23 cellular contexts compared by ENCODE assay signal in the genomic region with DNA sequence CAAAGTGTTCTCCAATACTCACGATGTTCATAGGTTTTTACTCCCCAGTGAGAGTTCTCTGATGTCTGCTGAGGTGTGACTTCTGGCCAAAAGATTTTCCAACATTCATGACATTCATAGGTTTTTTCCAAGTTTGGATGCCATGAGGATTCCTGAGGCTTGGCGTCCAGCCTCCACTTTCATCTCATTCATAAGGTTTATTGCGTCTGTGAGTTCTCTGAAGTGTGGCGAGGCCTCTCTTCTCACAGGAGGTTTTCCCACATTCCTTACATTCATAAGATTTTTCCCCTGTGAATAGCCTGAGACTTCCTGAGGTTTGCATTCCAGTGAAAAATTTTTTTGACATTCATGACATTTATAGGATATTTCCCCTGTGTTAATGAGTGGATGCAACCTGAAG.
DNase-seq lines count a peak whose midpoint lies in the region; ATAC-seq, FAIRE-seq and TF ChIP-seq lines count a peak whose summit lies in the region.
"Had no signal": no experiment of that assay in that cellular context is flagged by ENCODE, and none has a peak within 500 bp of the region (broad histone marks: within the 10 kb centered on the region; RNA-seq: fewer than 3 reads in every experiment).

No MANE protein-coding gene starts in this region.

- no CpG with 5 or more reads among the region's 4 CpGs for WGBS in trophoblast cell (ENCODE audit: extremely low coverage, insufficient coverage, insufficient read length)

- H3K27me3 Mint-ChIP-seq in astrocyte (ENCODE audit: low read depth, unreplicated experiment): no peaks in the 10 kb centered on the region
- no peaks in the 10 kb centered on the region for H3K27me3 Mint-ChIP-seq in effector memory CD8-positive, alpha-beta T cell
- H3K27me3 Mint-ChIP-seq: activated T-cell treated with anti-CD3 and anti-CD28 coated beads, Interleukin-2, amount 50 U/mL, for 24 hours; memory B cell; natural killer cell treated with Interleukin-12 subunit alpha and Interleukin-12 subunit beta and Interleukin-15 and Interleukin-18, amount 100 ng/mL, for 72 hours had no signal

- no peaks in the 10 kb centered on the region for H3K79me1 ChIP-seq in trophoblast cell (ENCODE audit: low read length)

- H2AFZ ChIP-seq in astrocyte (ENCODE audit: low read depth, low read length): no peak overlapping the region
- H2AFZ ChIP-seq in trophoblast cell (ENCODE audit: insufficient read depth, low read length, poor library complexity): no peak overlapping the region

- no peaks in the 10 kb centered on the region for H3K36me3 ChIP-seq in astrocyte (ENCODE audit: insufficient read depth, low read length)
- no peaks in the 10 kb centered on the region for H3K36me3 ChIP-seq in trophoblast cell (ENCODE audit: control insufficient read depth in 1 of 2, insufficient read depth in 2 of 2, low read length in 2 of 2)
- H3K36me3 ChIP-seq: gastroesophageal sphincter, Peyer's patch, sigmoid colon had no signal

- H4K12ac ChIP-seq in trophoblast cell (ENCODE audit: low read depth, low read length): no peak overlapping the region

- ATAC-seq in effector memory CD8-positive, alpha-beta T cell (replicated peaks): no peak
- no peak for ATAC-seq in HG02973 (IDR thresholded peaks at IDR 0.05; ENCODE audit: unreplicated experiment)
- ATAC-seq: activated CD4-positive, CD25-positive, alpha-beta regulatory T cell treated with anti-CD3 and anti-CD28 coated beads, Interleukin-2, amount 50 U/mL, for 24 hours; esophagus mucosa; gastroesophageal sphincter; natural killer cell treated with Interleukin-12 subunit alpha and Interleukin-12 subunit beta and Interleukin-15 and Interleukin-18, amount 100 ng/mL, for 72 hours; stimulated activated effector memory CD8-positive, alpha-beta T cell treated with anti-CD3 and anti-CD28 coated beads, Interleukin-12 subunit alpha, Interleukin-12 subunit beta, amount 100 ng/mL, for 72 hours had no signal

- TF ChIP-seq CTCF in astrocyte (IDR thresholded peaks at IDR 0.05; ENCODE audit: insufficient read depth, low read depth, low read length): no peak

- no peak overlapping the region for H3K4ac ChIP-seq in trophoblast cell (ENCODE audit: low read depth, low read length)

- peaks cover 1% of the 10 kb centered on the region for H3K36me3 Mint-ChIP-seq in astrocyte (ENCODE audit: low read depth, unreplicated experiment)
- no peaks in the 10 kb centered on the region for H3K36me3 Mint-ChIP-seq in effector memory CD8-positive, alpha-beta T cell (ENCODE audit: insufficient read depth)
- H3K36me3 Mint-ChIP-seq: memory B cell; stimulated activated effector memory CD8-positive, alpha-beta T cell treated with anti-CD3 and anti-CD28 coated beads, Interleukin-12 subunit alpha, Interleukin-12 subunit beta, amount 100 ng/mL, for 72 hours had no signal

- no peak overlapping the region for H3K4me3 Mint-ChIP-seq in astrocyte (ENCODE audit: unreplicated experiment)
- H3K4me3 Mint-ChIP-seq in effector memory CD8-positive, alpha-beta T cell: no peak overlapping the region
- H3K4me3 Mint-ChIP-seq: activated T-cell treated with anti-CD3 and anti-CD28 coated beads, Interleukin-2, amount 50 U/mL, for 24 hours; memory B cell; natural killer cell treated with Interleukin-12 subunit alpha and Interleukin-12 subunit beta and Interleukin-15 and Interleukin-18, amount 100 ng/mL, for 72 hours; stimulated activated effector memory CD8-positive, alpha-beta T cell treated with anti-CD3 and anti-CD28 coated beads, Interleukin-12 subunit alpha, Interleukin-12 subunit beta, amount 100 ng/mL, for 72 hours had no signal

- H2BK5ac ChIP-seq in trophoblast cell (ENCODE audit: low read depth, low read length, poor library complexity): no peak overlapping the region

- H4K20me1 ChIP-seq in astrocyte (ENCODE audit: insufficient read depth, low read length): no peaks in the 10 kb centered on the region

- H3K9ac ChIP-seq in astrocyte (ENCODE audit: low read length) (no peak overlapping the region), trophoblast cell (ENCODE audit: low read length) (no peak overlapping the region)

- no peak overlapping the region for H3K18ac ChIP-seq in trophoblast cell (ENCODE audit: low read length)

- H3K4me2 ChIP-seq in astrocyte (ENCODE audit: low read length): no peak overlapping the region
- no peak overlapping the region for H3K4me2 ChIP-seq in trophoblast cell (ENCODE audit: low read length)

- H3K79me2 ChIP-seq in astrocyte (ENCODE audit: insufficient read depth, low read length) (no peaks in the 10 kb centered on the region), trophoblast cell (ENCODE audit: control insufficient read depth, insufficient read depth, low read length, poor library complexity) (no peaks in the 10 kb centered on the region)

- H2BK12ac ChIP-seq in trophoblast cell (ENCODE audit: low read length): no peak overlapping the region

- peak overlapping the region; percentile 74 for H3K27ac Mint-ChIP-seq in astrocyte (ENCODE audit: unreplicated experiment)
- no peak overlapping the region for H3K27ac Mint-ChIP-seq in effector memory CD8-positive, alpha-beta T cell
- H3K27ac Mint-ChIP-seq: activated T-cell treated with anti-CD3 and anti-CD28 coated beads, Interleukin-2, amount 50 U/mL, for 24 hours; memory B cell; natural killer cell treated with Interleukin-12 subunit alpha and Interleukin-12 subunit beta and Interleukin-15 and Interleukin-18, amount 100 ng/mL, for 72 hours; stimulated activated effector memory CD8-positive, alpha-beta T cell treated with anti-CD3 and anti-CD28 coated beads, Interleukin-12 subunit alpha, Interleukin-12 subunit beta, amount 100 ng/mL, for 72 hours had no signal

- H4K91ac ChIP-seq in trophoblast cell (ENCODE audit: low read depth, low read length): no peak overlapping the region

- no peak for FAIRE-seq in astrocyte (lab: Jason Lieb, UNC)

- peaks cover 4% of the 10 kb centered on the region for H3K4me1 Mint-ChIP-seq in astrocyte (ENCODE audit: low read depth, unreplicated experiment)
- no peaks in the 10 kb centered on the region for H3K4me1 Mint-ChIP-seq in effector memory CD8-positive, alpha-beta T cell (ENCODE audit: low read depth in 2 of 2)
- H3K4me1 Mint-ChIP-seq: memory B cell; stimulated activated effector memory CD8-positive, alpha-beta T cell treated with anti-CD3 and anti-CD28 coated beads, Interleukin-12 subunit alpha, Interleukin-12 subunit beta, amount 100 ng/mL, for 72 hours had no signal

- H3K27me3 ChIP-seq in astrocyte (ENCODE audit: insufficient read depth, low read length): no peaks in the 10 kb centered on the region
- H3K27me3 ChIP-seq in trophoblast cell (ENCODE audit: insufficient read depth, low read length): no peaks in the 10 kb centered on the region
- H3K27me3 ChIP-seq: gastroesophageal sphincter, Peyer's patch, sigmoid colon had no signal

- peaks cover 13% of the 10 kb centered on the region for H3K9me3 ChIP-seq in astrocyte (ENCODE audit: insufficient read depth, low read depth, low read length)
- H3K9me3 ChIP-seq in trophoblast cell (ENCODE audit: insufficient read depth, low read depth, low read length): peaks cover 2% of the 10 kb centered on the region

- H3K23ac ChIP-seq in trophoblast cell (ENCODE audit: low read length): no peak overlapping the region

- H3K4me1 ChIP-seq in astrocyte (ENCODE audit: insufficient read depth, low read length): no peaks in the 10 kb centered on the region
- no peaks in the 10 kb centered on the region for H3K4me1 ChIP-seq in trophoblast cell (ENCODE audit: control insufficient read depth in 1 of 2, insufficient read depth in 2 of 2, low read length in 2 of 2)
- H3K4me1 ChIP-seq: gastroesophageal sphincter, Peyer's patch, sigmoid colon had no signal

- H3K27ac ChIP-seq in astrocyte (ENCODE audit: low read depth, low read length) (no peak overlapping the region), trophoblast cell (ENCODE audit: low read depth, low read length) (peak overlapping the region; percentile 17)
- H3K27ac ChIP-seq: gastroesophageal sphincter, Peyer's patch, sigmoid colon had no signal

- H2AK5ac ChIP-seq in trophoblast cell (ENCODE audit: low read length): no peak overlapping the region

- H3K4me3 ChIP-seq in astrocyte (ENCODE audit: insufficient read depth, low read depth, low read length): no peak overlapping the region
- H3K4me3 ChIP-seq in trophoblast cell (ENCODE audit: low read depth, low read length): no peak overlapping the region
- H3K4me3 ChIP-seq: gastroesophageal sphincter, Peyer's patch, sigmoid colon had no signal

- peak; percentile 72 for DNase-seq in EL
- DNase-seq in M059J (ENCODE audit: low read depth): peak; percentile 50
- peak; percentile 34 for DNase-seq in astrocyte (ENCODE audit: low read depth)
- DNase-seq in trophoblast cell: peak in 1 of 2 donors; percentile 14
- DNase-seq in effector memory CD8-positive, alpha-beta T cell: no peak
- DNase-seq in activated naive CD4-positive, alpha-beta T cell treated with anti-CD3 and anti-CD28 coated beads, Interleukin-2, amount 50 U/mL, for 16 hours: no peak
- DNase-seq: activated naive CD4-positive, alpha-beta T cell treated with Interleukin-2 at 50 U/mL for 16 hours; activated T-cell treated with anti-CD3 and anti-CD28 coated beads, Interleukin-2, amount 50 U/mL, for 24 hours; AML-193; anterior cingulate cortex; DMS79; NCI-H1930; NCI-H446; NK-92 treated with Interleukin-12 subunit alpha and Interleukin-12 subunit beta, amount 100 ng/mL, for 24 hours; Peyer's patch; sigmoid colon had no signal

- no peak overlapping the region for H3K14ac ChIP-seq in trophoblast cell (ENCODE audit: low read length)

- no peak overlapping the region for H4K8ac ChIP-seq in trophoblast cell (ENCODE audit: low read depth, low read length)

- no peak overlapping the region for H2BK120ac ChIP-seq in trophoblast cell (ENCODE audit: insufficient read depth, low read length, poor library complexity)

- H3K9me3 Mint-ChIP-seq in astrocyte (ENCODE audit: unreplicated experiment): peaks cover 27% of the 10 kb centered on the region
- H3K9me3 Mint-ChIP-seq in effector memory CD8-positive, alpha-beta T cell: peaks cover 11 to 23% of the 10 kb centered on the region in 2 donors

Comparison
In these comparisons a context has a peak if more than half of its experiments do, and no peak if none do; other contexts are left out.
1. DNase-seq: peak in EL (single experiment), M059J (single experiment) and astrocyte (single experiment); none in effector memory CD8-positive, alpha-beta T cell (0 of 3) and activated naive CD4-positive, alpha-beta T cell treated with anti-CD3 and anti-CD28 coated beads, Interleukin-2, amount 50 U/mL, for 16 hours (single experiment).